Comparison of ENCODE assay signal across 23 cellular contexts in genomic region chr1:61117283-61117682, GRCh38.
"Had no signal": no experiment of that assay in that cellular context is flagged by ENCODE, and none has a peak within 500 bp of the region (broad histone marks: within the 10 kb centered on the region; RNA-seq: fewer than 3 reads in every experiment).

No MANE protein-coding gene starts in this region.

- H3K27me3 ChIP-seq: brain microvascular endothelial cell, pancreas, sigmoid colon, spleen, tibial artery, uterus had no signal

- H3K9me3 ChIP-seq: pancreas, sigmoid colon, spleen, tibial artery, uterus had no signal

- H3K27ac ChIP-seq: brain microvascular endothelial cell, pancreas, tibial artery had no signal

- H3K36me3 ChIP-seq: brain microvascular endothelial cell, pancreas, sigmoid colon, spleen, tibial artery, uterus had no signal

- FAIRE-seq: endothelial cell of umbilical vein, pancreas had no signal

- ATAC-seq: activated CD8-positive, alpha-beta memory T cell treated with anti-CD3 and anti-CD28 coated beads, Interleukin-2, amount 10 ng/mL, durations not matched to agents 7 days and 5 days; activated T-helper 17 cell treated with anti-CD3 and anti-CD28 coated beads, Interleukin-2, amount 50 U/mL, for 72 hours; left lobe of liver; naive thymus-derived CD8-positive, alpha-beta T cell; pancreas; stimulated activated naive B cell treated with anti-CD40 and anti-IgM and Interleukin-4, amounts not matched to agents 10 μg/mL and 1 μg/mL and 100 μg/mL, for 72 hours had no signal

- DNase-seq: activated CD4-positive, alpha-beta memory T cell treated with anti-CD3 and anti-CD28 coated beads, Interleukin-2, amount 10 ng/mL, durations not matched to agents 7 days and 5 days; activated CD4-positive, alpha-beta T cell treated with anti-CD3 and anti-CD28 coated beads for 48 hours; activated CD4-positive, CD25-positive, alpha-beta regulatory T cell; activated CD8-positive, alpha-beta memory T cell treated with anti-CD3 and anti-CD28 coated beads, Interleukin-2, amount 10 ng/mL, durations not matched to agents 7 days and 5 days; activated naive CD4-positive, alpha-beta T cell treated with Interleukin-2 at 50 U/mL for 16 hours; anterior cingulate cortex; brain microvascular endothelial cell; effector memory CD4-positive, alpha-beta T cell; foreskin fibroblast; kidney; mammary epithelial cell; naive thymus-derived CD8-positive, alpha-beta T cell; pancreas; sigmoid colon; spleen; stimulated activated naive B cell treated with anti-CD40 and anti-IgM and Interleukin-4, amounts not matched to agents 10 μg/mL and 1 μg/mL and 100 μg/mL, for 72 hours; T-helper 1 cell; T-helper 9 cell; tibial artery; uterus had no signal

- H3K4me3 ChIP-seq: pancreas, sigmoid colon, spleen, tibial artery, uterus had no signal
